21 cellular contexts compared by ENCODE assay signal in the genomic region with DNA sequence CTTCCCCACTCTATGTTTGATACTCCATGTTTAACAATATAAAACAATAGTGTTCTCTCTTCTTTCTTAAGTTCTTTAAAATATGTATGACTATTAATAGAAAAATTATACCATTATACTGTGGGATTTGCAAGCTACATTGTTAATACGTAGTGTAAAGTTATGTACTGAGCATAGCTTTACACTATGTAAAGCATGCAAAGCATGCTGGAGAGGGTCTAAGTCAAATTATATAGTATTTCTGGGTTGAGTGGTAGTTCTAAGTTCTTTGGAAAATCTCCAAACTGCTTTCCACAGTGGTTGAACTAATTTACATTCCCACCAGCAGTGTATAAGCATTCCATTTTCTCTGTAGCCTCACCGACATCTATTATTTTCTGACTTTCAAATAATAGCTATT.
A peak's percentile ranks its signal among the peaks of the same experiment; 100 is the strongest.
DNase-seq lines count a peak whose midpoint lies in the region; FAIRE-seq and TF ChIP-seq lines count a peak whose summit lies in the region.
"Had no signal": no experiment of that assay in that cellular context is flagged by ENCODE, and none has a peak within 500 bp of the region (broad histone marks: within the 10 kb centered on the region; RNA-seq: fewer than 3 reads in every experiment).

No MANE protein-coding gene starts in this region.

- peak; percentile 60 for DNase-seq in AG04449 (ENCODE audit: low read depth, low spot score)
- peak; percentile 13 for DNase-seq in NCI-H1048 (lab: John Stamatoyannopoulos, UW)
- DNase-seq in astrocyte of the spinal cord (ENCODE audit: low read depth, low spot score): peak; percentile 32
- peak; percentile 1 for DNase-seq in non-pigmented ciliary epithelial cell (ENCODE audit: low read depth)
- DNase-seq in GM12891 (ENCODE audit: insufficient read length, low spot score): no peak
- DNase-seq in prostate gland (ENCODE audit: low spot score): no peak
- no peak for DNase-seq in erythroblast (lab: John Stamatoyannopoulos, UW)
- DNase-seq in RKO (ENCODE audit: low spot score): no peak
- DNase-seq: Calu3; CD8-positive, alpha-beta T cell; DMS79 treated with DMSO at 0.1 percent for 48 hours; GOT3; H7; HFFc6 had no signal

- in situ Hi-C loops in astrocyte of the spinal cord (cut with HindIII; ENCODE audit: low sequenced_read_pairs): no loop called here

- no peak for TF ChIP-seq POLR2A in GM12891 (IDR thresholded peaks at IDR 0.05; ENCODE audit: low read depth, low read length)
- no peak for TF ChIP-seq POLR2A in prostate gland (IDR thresholded peaks at IDR 0.05)
- TF ChIP-seq POLR2A in erythroblast (IDR thresholded peaks at IDR 0.05; ENCODE audit: low read length): no peak

- H3K27me3 ChIP-seq in prostate gland (replicated peaks; ENCODE audit: insufficient read depth): no peaks in the 10 kb centered on the region
- H3K27me3 ChIP-seq: BLaER1 had no signal

- WGBS in prostate gland: 72% methylated on average over 2 of the region's 2 CpGs

- intact Hi-C loops in prostate gland (cut with DNase I): no loop called here

- H3K4me3 ChIP-seq in AG04449 (ENCODE audit: low read depth, low read length): no peak overlapping the region
- no peak overlapping the region for H3K4me3 ChIP-seq in astrocyte of the spinal cord (ENCODE audit: low read depth, low read length)
- no peak overlapping the region for H3K4me3 ChIP-seq in prostate gland
- H3K4me3 ChIP-seq: A549, BLaER1 had no signal

- CTCF ChIA-PET in AG04449 (lab: Yijun Ruan, JAX): no interaction called here

- POLR2A ChIA-PET in AG04449 (lab: Yijun Ruan, JAX): no interaction called here

- H3K9me3 ChIP-seq in prostate gland: no peaks in the 10 kb centered on the region
- H3K9me3 ChIP-seq: A549 had no signal

- H3K36me3 ChIP-seq in prostate gland: no peaks in the 10 kb centered on the region
- H3K36me3 ChIP-seq: BLaER1 had no signal

- no peak overlapping the region for H3K27ac ChIP-seq in prostate gland
- H3K27ac ChIP-seq: 22Rv1, A549, BLaER1 had no signal

- TF ChIP-seq CTCF in AG04449 (IDR thresholded peaks at IDR 0.05; ENCODE audit: insufficient read depth, low read length, missing control alignments) (no peak), astrocyte of the spinal cord (IDR thresholded peaks at IDR 0.05; ENCODE audit: low read depth, low read length) (no peak), prostate gland (IDR thresholded peaks at IDR 0.05) (no peak)

- no peak for FAIRE-seq in GM12891 (lab: Jason Lieb, UNC)
- FAIRE-seq: A549, G401.6, GM12892, GM18507, HTR-8/SVneo had no signal

- no peaks in the 10 kb centered on the region for H3K4me1 ChIP-seq in prostate gland (replicated peaks)
- H3K4me1 ChIP-seq: A549, BLaER1 had no signal

TF ChIP-seq in GM12891, 5 proteins besides CTCF, POLR2A, EP300 and RAD21:
- TF ChIP-seq TAF1 (IDR thresholded peaks at IDR 0.05; ENCODE audit: low read depth, low read length): no peak
- no peak for TF ChIP-seq POLR2AphosphoS5 (IDR thresholded peaks at IDR 0.05; ENCODE audit: low read depth, low read length)
- no peak for TF ChIP-seq POU2F2 (IDR thresholded peaks at IDR 0.05; ENCODE audit: low read depth, low read length)
- TF ChIP-seq SPI1 (IDR thresholded peaks at IDR 0.05; ENCODE audit: low read depth, low read length): no peak
- no peak for TF ChIP-seq PAX5 (IDR thresholded peaks at IDR 0.05; ENCODE audit: insufficient read depth, low read length, severe bottlenecking)

Comparison
In these comparisons a context has a peak if more than half of its experiments do, and no peak if none do; other contexts are left out.
1. DNase-seq: peak in AG04449 (single experiment), NCI-H1048 (single experiment), astrocyte of the spinal cord (single experiment) and non-pigmented ciliary epithelial cell (single experiment); none in GM12891 (single experiment), prostate gland (single experiment), erythroblast (0 of 2) and RKO (single experiment).